Comparison of ENCODE assay signal across 8 cellular contexts in the genomic region with DNA sequence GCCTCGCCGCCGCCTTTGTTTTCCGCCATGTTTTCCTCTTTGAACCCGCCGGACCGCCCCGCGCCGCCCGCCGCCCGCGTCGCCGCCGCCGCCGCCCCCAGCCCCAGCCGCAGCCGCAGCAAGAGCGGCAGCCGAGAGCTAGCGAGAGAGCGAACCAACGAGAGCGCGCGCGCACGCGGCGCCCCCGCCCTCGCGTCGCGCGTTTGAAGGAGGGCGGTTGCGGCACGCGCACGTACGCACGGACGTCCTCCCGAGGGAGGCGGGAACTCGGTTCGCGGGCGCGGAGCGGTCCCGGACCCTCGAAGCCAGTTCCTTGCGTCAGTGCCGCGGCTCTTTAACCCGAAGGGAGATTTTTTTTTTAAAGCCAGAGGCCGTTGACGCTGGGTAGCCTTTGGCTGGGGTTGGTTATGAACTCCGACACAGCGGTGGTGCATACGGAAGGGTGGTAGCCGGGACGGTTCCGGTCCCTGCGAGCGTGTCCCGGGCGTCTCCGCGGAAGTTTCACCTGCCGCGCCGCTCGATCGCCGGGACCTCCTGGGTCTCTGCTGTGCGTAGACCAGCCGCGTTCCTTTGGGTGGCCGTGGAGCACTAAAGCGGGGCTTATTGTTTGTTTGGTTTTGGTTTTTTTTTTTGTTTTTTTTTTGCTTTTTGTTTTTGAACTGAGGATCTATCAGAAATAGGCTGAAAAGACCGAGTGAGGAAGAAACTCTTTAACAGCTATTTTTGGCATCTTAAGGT. TPM values are rescaled to one million over a fixed set of nuclear protein-coding genes. Genes with fewer than 3 reads are reported as not detected.
DNase-seq lines count a peak whose midpoint lies in the region; ATAC-seq and TF ChIP-seq lines count a peak whose summit lies in the region.

A gene (minus strand): TSS at position 156 of the 738 bp plus-strand sequence. CDS start 127 bp downstream, at position 29.

- peaks cover 41% of the 10 kb centered on the region for H3K36me3 Mint-ChIP-seq in activated T-cell treated with anti-CD3 and anti-CD28 coated beads, Interleukin-2, amount 50 U/mL, for 24 hours (ENCODE audit: low read depth)

- WGBS in esophagus, 2 donors = 1% methylated on average over 71 to 87 of the region's 87 CpGs

- ATAC-seq in GM21619 (IDR thresholded peaks at IDR 0.05; ENCODE audit: unreplicated experiment) = peak; percentile 73
- ATAC-seq in PC-3 = peak; percentile 72

- peaks cover 45% of the 10 kb centered on the region for H3K4me1 Mint-ChIP-seq in activated T-cell treated with anti-CD3 and anti-CD28 coated beads, Interleukin-2, amount 50 U/mL, for 24 hours (ENCODE audit: low read depth)

- H3K27ac ChIP-seq in PC-3 (ENCODE audit: low read length) = peak within 1 kb of the TSS; percentile 62
- H3K27ac ChIP-seq in esophagus (ENCODE audit: low read depth in 2 of 2, low read length in 1 of 2) = peak within 1 kb of the TSS; percentile 99 to 100

- no peaks in the 10 kb centered on the region for H3K9me3 Mint-ChIP-seq in activated T-cell treated with anti-CD3 and anti-CD28 coated beads, Interleukin-2, amount 50 U/mL, for 24 hours

- H3K27me3 Mint-ChIP-seq in activated T-cell treated with anti-CD3 and anti-CD28 coated beads, Interleukin-2, amount 50 U/mL, for 24 hours = no peaks in the 10 kb centered on the region

- TF ChIP-seq EP300 in Ishikawa (IDR thresholded peaks at IDR 0.05; ENCODE audit: borderline replicate concordance) = no peak

- no peak for TF ChIP-seq CTCF in PC-3 (conservative IDR thresholded peaks at IDR 0.05; ENCODE audit: low read depth, low read length)

- peak within 1 kb of the TSS; percentile 90 for H3K4me3 ChIP-seq in PC-3 (ENCODE audit: low read length)
- H3K4me3 ChIP-seq in esophagus (ENCODE audit: low read depth in 1 of 2, low read length in 2 of 2) = peak within 1 kb of the TSS; percentile 83 to 89
- peak within 1 kb of the TSS; percentile 99 for H3K4me3 ChIP-seq in mucosa of stomach (ENCODE audit: low read length)

- H3K9me3 ChIP-seq in PC-3 (ENCODE audit: low read length) (no peaks in the 10 kb centered on the region), esophagus (ENCODE audit: control insufficient read depth in 2 of 2, insufficient read depth in 1 of 2, low read depth in 1 of 2, low read length in 1 of 2) (no peaks in the 10 kb centered on the region), mucosa of stomach (ENCODE audit: control insufficient read depth, low read length) (no peaks in the 10 kb centered on the region)

- POLR2A ChIA-PET in PC-3 (lab: Charles Lee; ENCODE audit: unreplicated experiment) = interaction anchor here (0.9 kb wide), 1 partner anchor 537 kb away, joined by 7 read pairs; no protein-coding TSS in a partner anchor

- TF ChIP-seq RAD21 in Ishikawa (IDR thresholded peaks at IDR 0.05; ENCODE audit: low read depth) = no peak

- DNase-seq in DMS153 treated with DMSO at 0.1 percent for 48 hours (lab: John Stamatoyannopoulos, UW; ENCODE audit: unreplicated experiment) (peak; percentile 85), PC-3 (peak; percentile 97)
- DNase-seq in activated T-cell treated with anti-CD3 and anti-CD28 coated beads, Interleukin-2, amount 50 U/mL, for 24 hours = peak; percentile 96
- DNase-seq in stimulated activated CD8-positive, alpha-beta memory T cell treated with anti-CD3 and anti-CD28 coated beads, Interleukin-4, amount 100 ng/mL, for 48 hours = peak; percentile 93

- peaks cover 53% of the 10 kb centered on the region for H3K79me2 ChIP-seq in PC-3 (ENCODE audit: low read length)

- H3K4me1 ChIP-seq in PC-3 (ENCODE audit: insufficient read depth, low read length) = peaks cover 21% of the 10 kb centered on the region
- peaks cover 0 to 2% of the 10 kb centered on the region in 2 donors for H3K4me1 ChIP-seq in esophagus (ENCODE audit: control insufficient read depth in 2 of 2, insufficient read depth in 2 of 2, low read length in 1 of 2)
- H3K4me1 ChIP-seq in mucosa of stomach (ENCODE audit: control insufficient read depth, insufficient read depth, low read length) = peaks cover 28% of the 10 kb centered on the region

- no peaks in the 10 kb centered on the region for H3K9me2 ChIP-seq in PC-3 (replicated peaks; ENCODE audit: low read length)

- peaks cover 26% of the 10 kb centered on the region for H4K20me1 ChIP-seq in PC-3 (ENCODE audit: low read length)

- CTCF ChIA-PET in PC-3 (lab: Charles Lee) = no interaction called here

- H3K9ac ChIP-seq in PC-3 (ENCODE audit: low read length) (peak within 1 kb of the TSS; percentile 86), mucosa of stomach (ENCODE audit: low read length) (peak within 1 kb of the TSS; percentile 97)

- H3F3A ChIP-seq in PC-3 (ENCODE audit: low read length, unreplicated experiment) = no peaks in the 10 kb centered on the region

- intact Hi-C loops in PC-3 (cut with micrococcal nuclease) = loop anchor here (2.0 kb wide), 1 partner anchor 164 kb away; no protein-coding TSS in a partner anchor

- H2AFZ ChIP-seq in PC-3 (ENCODE audit: low read length) = peak within 1 kb of the TSS; percentile 77

- H3K27me3 ChIP-seq in PC-3 (ENCODE audit: low read length) (no peaks in the 10 kb centered on the region), esophagus (ENCODE audit: control insufficient read depth in 1 of 2, insufficient read depth in 2 of 2, low read length in 2 of 2) (no peaks in the 10 kb centered on the region), mucosa of stomach (ENCODE audit: control insufficient read depth, insufficient read depth, low read length) (no peaks in the 10 kb centered on the region)

- peak within 1 kb of the TSS; percentile 95 for H3K4me2 ChIP-seq in PC-3 (ENCODE audit: low read length)

- peak within 1 kb of the TSS; percentile 99 for H3K27ac Mint-ChIP-seq in activated T-cell treated with anti-CD3 and anti-CD28 coated beads, Interleukin-2, amount 50 U/mL, for 24 hours

- peak within 1 kb of the TSS; percentile 96 for H3K4me3 Mint-ChIP-seq in activated T-cell treated with anti-CD3 and anti-CD28 coated beads, Interleukin-2, amount 50 U/mL, for 24 hours

- H3K36me3 ChIP-seq in PC-3 (ENCODE audit: low read depth, low read length) (no peaks in the 10 kb centered on the region; the same call in 1 of the 2 replicates), esophagus (ENCODE audit: control insufficient read depth in 2 of 2, insufficient read depth in 2 of 2, low read length in 1 of 2) (no peaks in the 10 kb centered on the region), mucosa of stomach (ENCODE audit: control insufficient read depth, insufficient read depth, low read length) (no peaks in the 10 kb centered on the region)

- TSS peak; percentile 93 for BruUV-seq in PC-3 (replicated peaks; lab: Mats Ljungman, UMichigan)

TF ChIP-seq in Ishikawa, 13 proteins besides CTCF, POLR2A, EP300 and RAD21:
- TF ChIP-seq, protein P1, sequence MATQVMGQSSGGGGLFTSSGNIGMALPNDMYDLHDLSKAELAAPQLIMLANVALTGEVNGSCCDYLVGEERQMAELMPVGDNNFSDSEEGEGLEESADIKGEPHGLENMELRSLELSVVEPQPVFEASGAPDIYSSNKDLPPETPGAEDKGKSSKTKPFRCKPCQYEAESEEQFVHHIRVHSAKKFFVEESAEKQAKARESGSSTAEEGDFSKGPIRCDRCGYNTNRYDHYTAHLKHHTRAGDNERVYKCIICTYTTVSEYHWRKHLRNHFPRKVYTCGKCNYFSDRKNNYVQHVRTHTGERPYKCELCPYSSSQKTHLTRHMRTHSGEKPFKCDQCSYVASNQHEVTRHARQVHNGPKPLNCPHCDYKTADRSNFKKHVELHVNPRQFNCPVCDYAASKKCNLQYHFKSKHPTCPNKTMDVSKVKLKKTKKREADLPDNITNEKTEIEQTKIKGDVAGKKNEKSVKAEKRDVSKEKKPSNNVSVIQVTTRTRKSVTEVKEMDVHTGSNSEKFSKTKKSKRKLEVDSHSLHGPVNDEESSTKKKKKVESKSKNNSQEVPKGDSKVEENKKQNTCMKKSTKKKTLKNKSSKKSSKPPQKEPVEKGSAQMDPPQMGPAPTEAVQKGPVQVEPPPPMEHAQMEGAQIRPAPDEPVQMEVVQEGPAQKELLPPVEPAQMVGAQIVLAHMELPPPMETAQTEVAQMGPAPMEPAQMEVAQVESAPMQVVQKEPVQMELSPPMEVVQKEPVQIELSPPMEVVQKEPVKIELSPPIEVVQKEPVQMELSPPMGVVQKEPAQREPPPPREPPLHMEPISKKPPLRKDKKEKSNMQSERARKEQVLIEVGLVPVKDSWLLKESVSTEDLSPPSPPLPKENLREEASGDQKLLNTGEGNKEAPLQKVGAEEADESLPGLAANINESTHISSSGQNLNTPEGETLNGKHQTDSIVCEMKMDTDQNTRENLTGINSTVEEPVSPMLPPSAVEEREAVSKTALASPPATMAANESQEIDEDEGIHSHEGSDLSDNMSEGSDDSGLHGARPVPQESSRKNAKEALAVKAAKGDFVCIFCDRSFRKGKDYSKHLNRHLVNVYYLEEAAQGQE (IDR thresholded peaks at IDR 0.05; ENCODE audit: low read depth) = no peak
- TF ChIP-seq YY1 (IDR thresholded peaks at IDR 0.05; ENCODE audit: low read depth) (peak; percentile 23), FOXM1 (IDR thresholded peaks at IDR 0.05; ENCODE audit: borderline replicate concordance, low read depth) (no peak), TCF12 (IDR thresholded peaks at IDR 0.05; ENCODE audit: low read depth) (peak; percentile 48; the same call in 1 of the 2 replicates), TEAD4 (IDR thresholded peaks at IDR 0.05) (peak; percentile 10; the same call in 1 of the 2 replicates), CREB1 (IDR thresholded peaks at IDR 0.05; ENCODE audit: low read depth) (peak; percentile 44; the same call in 1 of the 2 replicates), ZBTB7A (IDR thresholded peaks at IDR 0.05; ENCODE audit: low read depth) (peak; percentile 49; the same call in 1 of the 2 replicates), EGR1 (IDR thresholded peaks at IDR 0.05) (peak; percentile 67), TAF1 (IDR thresholded peaks at IDR 0.05; ENCODE audit: low read depth) (peak; percentile 90)
- TF ChIP-seq, protein P2, sequence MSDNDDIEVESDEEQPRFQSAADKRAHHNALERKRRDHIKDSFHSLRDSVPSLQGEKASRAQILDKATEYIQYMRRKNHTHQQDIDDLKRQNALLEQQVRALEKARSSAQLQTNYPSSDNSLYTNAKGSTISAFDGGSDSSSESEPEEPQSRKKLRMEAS (IDR thresholded peaks at IDR 0.05) = peak; percentile 96

RNA-seq across cellular contexts. Expression of the gene that starts here (rescaled TPM):
- total RNA-seq in PC-3 (2014; rRNA removed) = 28.8 and 36.7 TPM in 2 replicates
- polyA plus RNA-seq in esophagus = 10 to 100 TPM in 1 of 2 donors, 1 to 10 TPM in 1; 7.1 to 10.2 TPM

Comparison
In these comparisons a context has a peak if more than half of its experiments do, and no peak if none do; other contexts are left out.
1. Peak in every context shown above with its lines: DNase-seq, ATAC-seq, H3K4me3 ChIP-seq and H3K27ac ChIP-seq.